16 cellular contexts compared by ENCODE assay signal in the genomic region with DNA sequence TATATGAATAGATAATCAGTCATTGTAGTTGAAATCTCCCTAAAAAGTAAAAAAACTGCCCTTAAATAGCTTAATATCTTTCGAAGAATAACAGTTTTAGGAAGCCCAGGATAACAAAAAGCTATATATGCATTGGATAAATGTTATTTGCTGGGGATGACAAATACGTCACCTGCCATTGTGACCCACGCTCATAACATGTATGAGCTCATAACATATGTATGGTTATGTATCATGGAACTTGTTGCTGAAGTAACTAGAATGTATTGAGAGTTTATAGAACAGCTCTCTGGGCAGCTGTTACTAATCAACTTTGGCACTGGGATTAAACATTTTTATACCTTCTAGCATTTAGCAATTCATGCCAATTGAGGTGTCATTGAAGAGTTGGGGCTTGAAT. TPM values are rescaled to one million over a fixed set of nuclear protein-coding genes. Genes with fewer than 3 reads are reported as not detected.
DNase-seq lines count a peak whose midpoint lies in the region; ATAC-seq and TF ChIP-seq lines count a peak whose summit lies in the region.
"Had no signal": no experiment of that assay in that cellular context is flagged by ENCODE, and none has a peak within 500 bp of the region (broad histone marks: within the 10 kb centered on the region; RNA-seq: fewer than 3 reads in every experiment).

No MANE protein-coding gene starts in this region.

- no peaks in the 10 kb centered on the region for H3K9me2 ChIP-seq in OCI-LY1 (ENCODE audit: low read depth, low read length)

- H3K27ac Mint-ChIP-seq in CD8-positive, alpha-beta memory T cell: peak overlapping the region in 5 of 8 donors; percentile 11 to 97 (median 95)
- H3K27ac Mint-ChIP-seq in stimulated activated memory B cell treated with anti-CD40 and anti-IgM and Interleukin-4, amounts not matched to agents 10 μg/mL and 1 μg/mL and 100 μg/mL, for 72 hours: peak overlapping the region; percentile 93

- no peaks in the 10 kb centered on the region for H3K36me3 ChIP-seq in CD8-positive, alpha-beta memory T cell (ENCODE audit: insufficient read depth, low read length)
- H3K36me3 ChIP-seq in OCI-LY1 (ENCODE audit: insufficient read depth, low read length): peaks cover 1% of the 10 kb centered on the region; the same call in 1 of the 2 replicates
- peaks cover 10% of the 10 kb centered on the region for H3K36me3 ChIP-seq in lower lobe of right lung

- ATAC-seq in stimulated activated memory B cell treated with anti-CD40 and anti-IgM and Interleukin-4, amounts not matched to agents 10 μg/mL and 1 μg/mL and 100 μg/mL, for 72 hours: no peak
- no peak for ATAC-seq in GM18909 (IDR thresholded peaks at IDR 0.05; ENCODE audit: poor library complexity, unreplicated experiment)
- no peak for ATAC-seq in lower lobe of right lung
- ATAC-seq: Right ventricle myocardium inferior had no signal

- no peaks in the 10 kb centered on the region for H3K9me3 Mint-ChIP-seq in CD8-positive, alpha-beta memory T cell
- no peaks in the 10 kb centered on the region for H3K9me3 Mint-ChIP-seq in stimulated activated memory B cell treated with anti-CD40 and anti-IgM and Interleukin-4, amounts not matched to agents 10 μg/mL and 1 μg/mL and 100 μg/mL, for 72 hours

- CTCF ChIA-PET in CD8-positive, alpha-beta memory T cell (lab: Charles Lee): interaction anchor here (1.0 to 2.9 kb wide), 2 partner anchors 14 to 40 kb away, joined by 4 to 8 read pairs; no protein-coding TSS in a partner anchor
- CTCF ChIA-PET in RWPE1 (lab: Yijun Ruan, JAX): interaction anchor here (0.7 kb wide), 2 partner anchors 19 to 27 kb away, joined by 4 read pairs; no protein-coding TSS in a partner anchor

- no peak overlapping the region for H3K4me3 ChIP-seq in CD8-positive, alpha-beta memory T cell (ENCODE audit: low read length)
- H3K4me3 ChIP-seq in OCI-LY1 (ENCODE audit: low read depth, low read length, poor library complexity, severe bottlenecking) (no peak overlapping the region), epithelial cell of esophagus (ENCODE audit: low read length) (no peak overlapping the region), lower lobe of right lung (no peak overlapping the region)
- H3K4me3 ChIP-seq: PC-9, SK-N-MC had no signal

- peaks cover 0 to 14% (median 0%) of the 10 kb centered on the region in 3 donors for H3K36me3 Mint-ChIP-seq in CD8-positive, alpha-beta memory T cell
- peaks cover 10% of the 10 kb centered on the region for H3K36me3 Mint-ChIP-seq in stimulated activated memory B cell treated with anti-CD40 and anti-IgM and Interleukin-4, amounts not matched to agents 10 μg/mL and 1 μg/mL and 100 μg/mL, for 72 hours

- peaks cover 26% of the 10 kb centered on the region for H3K79me2 ChIP-seq in OCI-LY1 (ENCODE audit: insufficient read depth, low read length)

- peaks cover 18% of the 10 kb centered on the region for H3K4me1 ChIP-seq in CD8-positive, alpha-beta memory T cell (ENCODE audit: insufficient read depth, low read length)
- H3K4me1 ChIP-seq in OCI-LY1 (ENCODE audit: insufficient read depth, low read length, severe bottlenecking) (peaks cover 46% of the 10 kb centered on the region), lower lobe of right lung (peaks cover 26% of the 10 kb centered on the region)

- intact Hi-C loops in lower lobe of right lung (cut with DNase I): no loop called here

- H3K4me1 Mint-ChIP-seq in CD8-positive, alpha-beta memory T cell: peaks cover 26 to 45% (median 31%) of the 10 kb centered on the region in 3 donors
- peaks cover 48% of the 10 kb centered on the region for H3K4me1 Mint-ChIP-seq in stimulated activated memory B cell treated with anti-CD40 and anti-IgM and Interleukin-4, amounts not matched to agents 10 μg/mL and 1 μg/mL and 100 μg/mL, for 72 hours

- 0 out of 2 replicates have a peak, but pooled peaks cover 8% of the 10 kb centered on the region for H3F3A ChIP-seq in OCI-LY1 (ENCODE audit: insufficient read depth, low read length)

- no peak overlapping the region for H3K4me2 ChIP-seq in OCI-LY1 (ENCODE audit: low read length)

- TF ChIP-seq CTCF in OCI-LY1 (IDR thresholded peaks at IDR 0.05; ENCODE audit: low read length): no peak
- TF ChIP-seq CTCF in epithelial cell of esophagus (IDR thresholded peaks at IDR 0.05; ENCODE audit: insufficient read depth, low read depth, low read length, missing control alignments): no peak
- no peak for TF ChIP-seq CTCF in RWPE1 (conservative IDR thresholded peaks at IDR 0.05; ENCODE audit: low read depth)
- TF ChIP-seq CTCF in lower lobe of right lung (IDR thresholded peaks at IDR 0.05): no peak

- no peak overlapping the region for H2AFZ ChIP-seq in OCI-LY1 (ENCODE audit: low read length)
- H2AFZ ChIP-seq: PC-9 had no signal

- H3K27ac ChIP-seq in CD8-positive, alpha-beta memory T cell (ENCODE audit: low read depth, low read length): no peak overlapping the region
- peak overlapping the region; percentile 90 for H3K27ac ChIP-seq in OCI-LY1 (ENCODE audit: low read depth, low read length, poor library complexity, severe bottlenecking)
- H3K27ac ChIP-seq in RWPE1: no peak overlapping the region
- H3K27ac ChIP-seq in lower lobe of right lung: no peak overlapping the region
- H3K27ac ChIP-seq: C4-2B, HL-60, PC-9, SK-N-MC had no signal

- H3K27me3 ChIP-seq in CD8-positive, alpha-beta memory T cell (ENCODE audit: insufficient read depth, low read length, poor library complexity, severe bottlenecking): no peaks in the 10 kb centered on the region
- H3K27me3 ChIP-seq in OCI-LY1 (ENCODE audit: insufficient read depth, low read length): no peaks in the 10 kb centered on the region
- no peaks in the 10 kb centered on the region for H3K27me3 ChIP-seq in lower lobe of right lung (ENCODE audit: low read depth)

- H3K9me3 ChIP-seq in CD8-positive, alpha-beta memory T cell (ENCODE audit: low read length): no peaks in the 10 kb centered on the region
- H3K9me3 ChIP-seq in OCI-LY1 (ENCODE audit: low read length): no peaks in the 10 kb centered on the region
- no peaks in the 10 kb centered on the region for H3K9me3 ChIP-seq in lower lobe of right lung

- POLR2A ChIA-PET in CD8-positive, alpha-beta memory T cell (lab: Charles Lee): interaction anchor here (1.1 to 1.3 kb wide), 2 partner anchors 9 to 12 kb away, joined by 3 to 8 read pairs; no protein-coding TSS in a partner anchor
- POLR2A ChIA-PET in RWPE1 (lab: Yijun Ruan, JAX; ENCODE audit: low non-redundant PET): interaction anchor here (0.6 kb wide), 1 partner anchor 41 kb away, joined by 3 read pairs; no protein-coding TSS in a partner anchor

- DNase-seq in CD8-positive, alpha-beta memory T cell: no peak
- DNase-seq in epithelial cell of esophagus (ENCODE audit: low read depth) (peak; percentile 13), RWPE1 (ENCODE audit: low spot score) (no peak), lower lobe of right lung (no peak)
- DNase-seq: HCEC 1CT, NCI-H187, NCI-H226, NCI-H526, PC-9 had no signal

- peak overlapping the region; percentile 83; the same call in 1 of the 2 replicates for H3K9ac ChIP-seq in OCI-LY1 (ENCODE audit: low read length)

- no peaks in the 10 kb centered on the region for H4K20me1 ChIP-seq in OCI-LY1 (ENCODE audit: insufficient read depth, low read length)

- H3K4me3 Mint-ChIP-seq in CD8-positive, alpha-beta memory T cell: peak overlapping the region in 3 of 7 donors; percentile 34 to 96 (median 90)
- no peak overlapping the region for H3K4me3 Mint-ChIP-seq in stimulated activated memory B cell treated with anti-CD40 and anti-IgM and Interleukin-4, amounts not matched to agents 10 μg/mL and 1 μg/mL and 100 μg/mL, for 72 hours

- H3K27me3 Mint-ChIP-seq in CD8-positive, alpha-beta memory T cell: no peaks in the 10 kb centered on the region
- no peaks in the 10 kb centered on the region for H3K27me3 Mint-ChIP-seq in stimulated activated memory B cell treated with anti-CD40 and anti-IgM and Interleukin-4, amounts not matched to agents 10 μg/mL and 1 μg/mL and 100 μg/mL, for 72 hours

RNA-seq across cellular contexts. Expression of a gene that starts 1.7 kb away (rescaled TPM):
- 10 to 100 TPM; 51.2 to 56.3 TPM for total RNA-seq in CD8-positive, alpha-beta memory T cell
- 26.5 TPM for polyA plus RNA-seq in CD8-positive, alpha-beta memory T cell
- 35.7 TPM for total RNA-seq in lower lobe of right lung

RNA-seq across cellular contexts. Expression of a gene that starts 39.6 kb away (rescaled TPM):
- total RNA-seq in CD8-positive, alpha-beta memory T cell: 10 to 100 TPM; 47.6 to 54.8 TPM
- 102 TPM for polyA plus RNA-seq in CD8-positive, alpha-beta memory T cell
- total RNA-seq in lower lobe of right lung: 37.7 TPM

RNA-seq across cellular contexts. Expression of a gene that starts 52.6 kb away (rescaled TPM):
- 10 to 100 TPM; 43.2 to 45.9 TPM for total RNA-seq in CD8-positive, alpha-beta memory T cell
- 26.6 TPM for polyA plus RNA-seq in CD8-positive, alpha-beta memory T cell
- total RNA-seq in lower lobe of right lung: 33.1 TPM
